ENCODE assay signal across 22 cellular contexts in the genomic region with DNA sequence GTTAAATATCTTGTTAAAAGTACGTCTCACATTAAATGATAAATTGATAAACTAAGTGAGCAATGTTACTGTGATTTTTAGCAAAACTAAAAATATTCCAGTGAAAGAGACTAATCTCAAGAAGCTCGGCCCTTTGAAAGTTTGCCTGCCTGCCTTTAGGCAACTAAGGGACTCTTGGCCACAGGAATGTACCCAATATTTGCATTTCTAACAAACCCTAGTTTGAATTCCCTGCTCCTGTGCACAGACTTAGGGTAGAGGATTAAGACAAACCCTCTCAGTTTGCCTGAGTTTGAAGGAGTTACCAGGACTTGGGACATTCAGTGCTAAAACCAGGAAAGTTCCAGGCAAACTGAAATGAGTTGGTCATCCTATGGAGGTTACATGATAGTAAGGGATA.
"Had no signal": no experiment of that assay in that cellular context is flagged by ENCODE, and none has a peak within 500 bp of the region (broad histone marks: within the 10 kb centered on the region; RNA-seq: fewer than 3 reads in every experiment).

No MANE protein-coding gene starts in this region.

- H3K4me1 Mint-ChIP-seq: nephron; neural progenitor cell; stimulated activated memory B cell treated with anti-CD40 and anti-IgM and Interleukin-4, amounts not matched to agents 10 μg/mL and 1 μg/mL and 100 μg/mL, for 72 hours had no signal

- H3K36me3 Mint-ChIP-seq: neural progenitor cell, type B pancreatic cell had no signal

- ATAC-seq: effector memory CD8-positive, alpha-beta T cell; left cardiac atrium; left lung; naive thymus-derived CD4-positive, alpha-beta T cell; sciatic nerve; stimulated activated memory B cell treated with anti-CD40 and anti-IgM and Interleukin-4, amounts not matched to agents 10 μg/mL and 1 μg/mL and 100 μg/mL, for 72 hours; stimulated activated naive CD8-positive, alpha-beta T cell treated with anti-CD3 and anti-CD28 coated beads, Interleukin-15, Interleukin-2, amounts not matched to agents 100 U/mL and 50 U/mL, for 24 hours had no signal

- H3K9me3 ChIP-seq: left lung, testis, tibial artery had no signal

- H3K27ac Mint-ChIP-seq: effector memory CD8-positive, alpha-beta T cell; naive thymus-derived CD4-positive, alpha-beta T cell; nephron; neural progenitor cell; progenitor cell of endocrine pancreas; stimulated activated memory B cell treated with anti-CD40 and anti-IgM and Interleukin-4, amounts not matched to agents 10 μg/mL and 1 μg/mL and 100 μg/mL, for 72 hours; type B pancreatic cell had no signal

- H3K9me3 Mint-ChIP-seq: effector memory CD8-positive, alpha-beta T cell; neural progenitor cell; stimulated activated memory B cell treated with anti-CD40 and anti-IgM and Interleukin-4, amounts not matched to agents 10 μg/mL and 1 μg/mL and 100 μg/mL, for 72 hours; type B pancreatic cell had no signal

- DNase-seq: effector memory CD8-positive, alpha-beta T cell; hypothalamus; left cardiac atrium; left lung; mesenchymal stem cell; midbrain; naive thymus-derived CD4-positive, alpha-beta T cell; stimulated activated CD4-positive, alpha-beta T cell treated with anti-CD3 and anti-CD28 coated beads, Interleukin-2, amount 100 ng/mL, for 24 hours; stimulated activated CD4-positive, alpha-beta T cell treated with anti-CD3 and anti-CD28 coated beads, Interleukin-4, amount 100 ng/mL, for 4 hours; stimulated activated naive CD8-positive, alpha-beta T cell treated with anti-CD3 and anti-CD28 coated beads, Interleukin-15, Interleukin-2, amounts not matched to agents 100 U/mL and 50 U/mL, for 24 hours; substantia nigra; testis; tibial artery had no signal

- H3K4me3 ChIP-seq: coronary artery, left lung, neural progenitor cell, smooth muscle cell, testis, tibial artery had no signal

- H3K27ac ChIP-seq: coronary artery, left lung, neural progenitor cell, parathyroid adenoma, testis, tibial artery had no signal

- H3K4me3 Mint-ChIP-seq: effector memory CD8-positive, alpha-beta T cell; naive thymus-derived CD4-positive, alpha-beta T cell; nephron; neural progenitor cell; stimulated activated memory B cell treated with anti-CD40 and anti-IgM and Interleukin-4, amounts not matched to agents 10 μg/mL and 1 μg/mL and 100 μg/mL, for 72 hours; type B pancreatic cell had no signal

- H2AFZ ChIP-seq: neural progenitor cell, parathyroid adenoma had no signal

- H3K27me3 ChIP-seq: left lung, neural progenitor cell, testis, tibial artery had no signal

- H3K36me3 ChIP-seq: left lung, neural progenitor cell, tibial artery had no signal

- H3K79me2 ChIP-seq: parathyroid adenoma had no signal

- H3K4me2 ChIP-seq: neural progenitor cell, smooth muscle cell had no signal

- H3K27me3 Mint-ChIP-seq: effector memory CD8-positive, alpha-beta T cell; naive thymus-derived CD4-positive, alpha-beta T cell; progenitor cell of endocrine pancreas; stimulated activated memory B cell treated with anti-CD40 and anti-IgM and Interleukin-4, amounts not matched to agents 10 μg/mL and 1 μg/mL and 100 μg/mL, for 72 hours; type B pancreatic cell had no signal

- H3K4me1 ChIP-seq: left lung, neural progenitor cell, parathyroid adenoma, testis, tibial artery had no signal
